In genomic region chr2:119240311-119241204, GRCh38 we compare ENCODE assay signal across 8 cellular contexts. TPM values are rescaled to one million over a fixed set of nuclear protein-coding genes. Genes with fewer than 3 reads are reported as not detected.
DNase-seq lines count a peak whose midpoint lies in the region; ATAC-seq and TF ChIP-seq lines count a peak whose summit lies in the region.

No MANE protein-coding gene starts in this region.

- CTCF ChIA-PET in HCT116 (lab: Charles Lee) = no interaction called here

- ATAC-seq in HCT116 (peak; percentile 96), foreskin keratinocyte (peak; percentile 89), psoas muscle (peak; percentile 95 to 97 (median 96)), HG03196 (IDR thresholded peaks at IDR 0.05; ENCODE audit: unreplicated experiment) (no peak), HG02840 (IDR thresholded peaks at IDR 0.05; ENCODE audit: low FRiP score, unreplicated experiment) (no peak)

- DNase-seq in HCT116 (ENCODE audit: low read depth, low spot score) (peak; percentile 50), NCI-H82 treated with DMSO at 0.1 percent for 48 hours (lab: John Stamatoyannopoulos, UW; ENCODE audit: unreplicated experiment) (peak; percentile 64), foreskin keratinocyte (peak; percentile 48 to 61), psoas muscle (peak; percentile 87 to 97), CD1c-positive myeloid dendritic cell (ENCODE audit: extremely low spot score) (no peak), NCI-H226 (no peak)

- H3K9me2 ChIP-seq in HCT116 (ENCODE audit: insufficient read depth) = no peaks in the 10 kb centered on the region

- intact Hi-C loops in HCT116 (cut with micrococcal nuclease) (no loop called here), psoas muscle (cut with DNase I) (no loop called here)

- H2AFZ ChIP-seq in HCT116 (ENCODE audit: low read depth, low read length, poor library complexity, severe bottlenecking) = no peak overlapping the region

- 27 to 43% (median 29%) methylated on average over 15 of the region's 15 CpGs for WGBS in psoas muscle, 3 donors

- H3K4me1 ChIP-seq in HCT116 (ENCODE audit: control insufficient read depth in 1 of 2, insufficient read depth in 2 of 2, low read length in 2 of 2) (peaks cover 26 to 31% of the 10 kb centered on the region in 2 experiments), foreskin keratinocyte (peaks cover 11% of the 10 kb centered on the region), psoas muscle (peaks cover 65% of the 10 kb centered on the region)

- peaks cover 17% of the 10 kb centered on the region for H3K79me2 ChIP-seq in HCT116 (ENCODE audit: insufficient read depth, low read length)

- H3K9me3 ChIP-seq in HCT116 (ENCODE audit: control insufficient read depth in 1 of 2, insufficient read depth in 1 of 2, low read depth in 1 of 2, low read length in 2 of 2) (no peaks in the 10 kb centered on the region), psoas muscle (no peaks in the 10 kb centered on the region)

- RAD21 ChIA-PET in HCT116 (lab: Charles Lee; ENCODE audit: low non-redundant PET in 1 of 2, low total read pairs in 2 of 2, uncharacterized antibody in 2 of 2, unreplicated experiment in 2 of 2) = no interaction called here

- H3K9ac ChIP-seq in HCT116 (ENCODE audit: low read length) = peak overlapping the region; percentile 46

- H3K36me3 ChIP-seq in HCT116 (ENCODE audit: control insufficient read depth in 1 of 2, insufficient read depth in 2 of 2, low read length in 2 of 2) = peaks cover 0 to 4% of the 10 kb centered on the region in 2 experiments; a peak in 1 of 4 replicates
- H3K36me3 ChIP-seq in psoas muscle (ENCODE audit: insufficient read depth in 1 of 2, low read depth in 1 of 2) = peaks cover 0 to 9% of the 10 kb centered on the region in 2 donors

- TF ChIP-seq POLR2A in HCT116 (IDR thresholded peaks at IDR 0.05; ENCODE audit: borderline replicate concordance, extremely low read depth, insufficient read depth, insufficient read length) = no peak

- BruUV-seq in HCT116 (replicated peaks; lab: Mats Ljungman, UMichigan) = no TSS peak

- peak overlapping the region; percentile 82 for H3K4me2 ChIP-seq in HCT116 (ENCODE audit: low read length)

- no peaks in the 10 kb centered on the region for H4K20me1 ChIP-seq in HCT116 (ENCODE audit: insufficient read depth)

- H3K27me3 ChIP-seq in HCT116 (ENCODE audit: insufficient read depth, low read length) (no peaks in the 10 kb centered on the region), foreskin keratinocyte (no peaks in the 10 kb centered on the region), psoas muscle (ENCODE audit: insufficient read depth in 3 of 3, low read length in 2 of 3) (no peaks in the 10 kb centered on the region)

- H3K4me3 ChIP-seq in HCT116 (replicated peaks in 1 of 2; ENCODE audit: low read depth in 1 of 2, low read length in 2 of 2) = peak overlapping the region; percentile 10 to 41; a peak in 2 of 4 replicates
- no peak overlapping the region for H3K4me3 ChIP-seq in psoas muscle

- TF ChIP-seq CTCF in HCT116 (IDR thresholded peaks at IDR 0.05 in 2 of 3, conservative IDR thresholded peaks at IDR 0.05 in 1 of 3; ENCODE audit: borderline replicate concordance in 1 of 3, insufficient read depth in 1 of 3, low read depth in 2 of 3, low read length in 2 of 3) = no peak
- no peak for TF ChIP-seq CTCF in foreskin keratinocyte (conservative IDR thresholded peaks at IDR 0.05)
- no peak for TF ChIP-seq CTCF in psoas muscle (IDR thresholded peaks at IDR 0.05)

- POLR2A ChIA-PET in HCT116 (lab: Charles Lee) = interaction anchor here (1.0 kb wide), 1 partner anchor 12 kb away, joined by 4 read pairs; no protein-coding TSS in a partner anchor

- H3K27ac ChIP-seq in HCT116 (ENCODE audit: low read depth, low read length) = peak overlapping the region; percentile 85
- H3K27ac ChIP-seq in foreskin keratinocyte = no peak overlapping the region
- H3K27ac ChIP-seq in psoas muscle = peak overlapping the region; percentile 86

- no peak for TF ChIP-seq RAD21 in HCT116 (IDR thresholded peaks at IDR 0.05; ENCODE audit: low read depth)

TF ChIP-seq in HCT116, 20 proteins besides CTCF, POLR2A, EP300 and RAD21:
- TF ChIP-seq SP1 (IDR thresholded peaks at IDR 0.05; ENCODE audit: low read depth) = peak; percentile 71; the same call in 1 of the 2 replicates
- no peak for TF ChIP-seq EZH2phosphoT487 (IDR thresholded peaks at IDR 0.05; ENCODE audit: borderline replicate concordance)
- TF ChIP-seq, protein P1, sequence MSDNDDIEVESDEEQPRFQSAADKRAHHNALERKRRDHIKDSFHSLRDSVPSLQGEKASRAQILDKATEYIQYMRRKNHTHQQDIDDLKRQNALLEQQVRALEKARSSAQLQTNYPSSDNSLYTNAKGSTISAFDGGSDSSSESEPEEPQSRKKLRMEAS (IDR thresholded peaks at IDR 0.05) = peak; percentile 63
- TF ChIP-seq CEBPB (IDR thresholded peaks at IDR 0.05; ENCODE audit: low read depth) = no peak
- no peak for TF ChIP-seq ATF3 (IDR thresholded peaks at IDR 0.05)
- TF ChIP-seq CBX3 (IDR thresholded peaks at IDR 0.05; ENCODE audit: low read depth) = 0 out of 2 replicates have a peak, but pooled peaks have one; percentile 68
- TF ChIP-seq SRF (IDR thresholded peaks at IDR 0.05; ENCODE audit: low read depth) = no peak
- no peak for TF ChIP-seq ELF1 (IDR thresholded peaks at IDR 0.05; ENCODE audit: borderline replicate concordance, low read depth)
- no peak for TF ChIP-seq FOSL1 (IDR thresholded peaks at IDR 0.05; ENCODE audit: low read depth)
- no peak for TF ChIP-seq REST (IDR thresholded peaks at IDR 0.05; ENCODE audit: low read depth)
- no peak for TF ChIP-seq JUND (IDR thresholded peaks at IDR 0.05)
- peak; percentile 47; the same call in 1 of the 2 replicates for TF ChIP-seq POLR2AphosphoS5 (IDR thresholded peaks at IDR 0.05; ENCODE audit: low read depth, low read length)
- TF ChIP-seq EZH2 (IDR thresholded peaks at IDR 0.05) = no peak
- TF ChIP-seq EGR1 (IDR thresholded peaks at IDR 0.05; ENCODE audit: low read depth) = no peak
- peak; percentile 47 for TF ChIP-seq ZFX (IDR thresholded peaks at IDR 0.05)
- no peak for TF ChIP-seq TCF7L2 (IDR thresholded peaks at IDR 0.05; ENCODE audit: borderline replicate concordance, extremely low read depth, insufficient read depth, insufficient read length)
- TF ChIP-seq, protein P2, sequence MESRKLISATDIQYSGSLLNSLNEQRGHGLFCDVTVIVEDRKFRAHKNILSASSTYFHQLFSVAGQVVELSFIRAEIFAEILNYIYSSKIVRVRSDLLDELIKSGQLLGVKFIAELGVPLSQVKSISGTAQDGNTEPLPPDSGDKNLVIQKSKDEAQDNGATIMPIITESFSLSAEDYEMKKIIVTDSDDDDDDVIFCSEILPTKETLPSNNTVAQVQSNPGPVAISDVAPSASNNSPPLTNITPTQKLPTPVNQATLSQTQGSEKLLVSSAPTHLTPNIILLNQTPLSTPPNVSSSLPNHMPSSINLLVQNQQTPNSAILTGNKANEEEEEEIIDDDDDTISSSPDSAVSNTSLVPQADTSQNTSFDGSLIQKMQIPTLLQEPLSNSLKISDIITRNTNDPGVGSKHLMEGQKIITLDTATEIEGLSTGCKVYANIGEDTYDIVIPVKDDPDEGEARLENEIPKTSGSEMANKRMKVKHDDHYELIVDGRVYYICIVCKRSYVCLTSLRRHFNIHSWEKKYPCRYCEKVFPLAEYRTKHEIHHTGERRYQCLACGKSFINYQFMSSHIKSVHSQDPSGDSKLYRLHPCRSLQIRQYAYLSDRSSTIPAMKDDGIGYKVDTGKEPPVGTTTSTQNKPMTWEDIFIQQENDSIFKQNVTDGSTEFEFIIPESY (IDR thresholded peaks at IDR 0.05; ENCODE audit: extremely low read depth, insufficient replicate concordance, low read length) = peak; percentile 40
- no peak for TF ChIP-seq ZNF274 (IDR thresholded peaks at IDR 0.05; ENCODE audit: low read depth, low read length)
- 0 out of 2 replicates have a peak, but pooled peaks have one; percentile 29 for TF ChIP-seq SIN3A (IDR thresholded peaks at IDR 0.05; ENCODE audit: low read depth)
- TF ChIP-seq YY1 (IDR thresholded peaks at IDR 0.05; ENCODE audit: extremely low read depth, insufficient replicate concordance, low read depth, low read length) = peak; percentile 65

RNA-seq across cellular contexts. Expression of gene STEAP3, which starts 16.9 kb away (rescaled TPM):
- 32.3 TPM for total RNA-seq in HCT116 (2021; ENCODE audit: unreplicated experiment)
- polyA plus RNA-seq in HCT116 (2012) = 34.5 and 40.8 TPM in 2 replicates
- 23.7 and 30.8 TPM in 2 replicates for total RNA-seq in foreskin keratinocyte
- 16.5 and 21.0 TPM in 2 replicates for polyA plus RNA-seq in foreskin keratinocyte
- 10 to 100 TPM; 12.3 to 47.4 (median 22.8) TPM for total RNA-seq in psoas muscle
- 10 to 100 TPM in 1 of 3 donors, 1 to 10 TPM in 2; 8.6 to 15.7 (median 8.9) TPM for polyA plus RNA-seq in psoas muscle

Comparison
In these comparisons a context has a peak if more than half of its experiments do, and no peak if none do; other contexts are left out.
1. ATAC-seq: peak in HCT116 (single experiment), foreskin keratinocyte (single experiment) and psoas muscle (4 of 4); none in HG03196 (single experiment) and HG02840 (single experiment).
2. DNase-seq: peak in HCT116 (single experiment), NCI-H82 treated with DMSO at 0.1 percent for 48 hours (single experiment), foreskin keratinocyte (2 of 2) and psoas muscle (2 of 2); none in CD1c-positive myeloid dendritic cell (single experiment) and NCI-H226 (single experiment).